In the genomic region with DNA sequence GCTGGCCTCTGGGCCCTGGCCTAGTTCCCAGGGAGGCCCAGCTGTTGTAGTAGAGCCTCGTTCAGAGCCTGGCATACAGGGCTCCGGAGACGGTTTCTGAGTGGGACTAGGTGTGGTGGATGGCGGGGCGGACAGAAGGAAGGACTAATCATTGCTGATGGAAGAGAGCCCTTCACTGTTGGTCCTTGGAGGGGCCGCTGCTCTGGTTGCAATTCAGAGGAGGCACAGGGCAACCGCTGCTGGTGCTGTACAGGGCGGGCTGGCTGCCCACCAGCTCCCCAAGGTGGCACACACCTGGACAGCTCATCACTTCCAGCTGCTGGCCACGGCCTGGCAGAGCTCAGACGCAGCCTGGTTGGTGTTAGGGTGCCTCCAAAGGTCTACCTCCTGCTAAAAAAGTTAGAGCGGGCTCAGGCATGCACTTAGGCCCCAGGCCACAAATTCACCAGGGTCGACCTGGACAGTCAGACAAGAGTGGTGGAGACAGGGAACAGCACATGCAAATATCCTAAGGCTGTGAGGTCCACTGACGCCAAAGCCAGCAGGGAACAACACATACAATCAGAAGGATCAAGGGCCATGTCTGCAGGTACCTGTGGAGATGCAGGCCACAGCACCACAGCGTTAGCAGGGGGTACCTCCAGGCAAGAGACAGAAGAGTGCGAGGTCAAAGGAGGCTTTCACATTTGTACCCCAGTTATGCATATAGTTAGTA, we compare ENCODE assay signal across 1 cellular context.
TF ChIP-seq lines count a peak whose summit lies in the region.

No MANE protein-coding gene starts in this region.

TF ChIP-seq in WTC11, 78 proteins besides CTCF, POLR2A, EP300 and RAD21 (continued from another document):
- no peak for TF ChIP-seq E2F5 (CRISPR knock-in tag; IDR thresholded peaks at IDR 0.05)
- TF ChIP-seq ZNF232 (CRISPR knock-in tag; IDR thresholded peaks at IDR 0.05): no peak
- no peak for TF ChIP-seq SMAD4 (CRISPR knock-in tag; IDR thresholded peaks at IDR 0.05)
